Comparison of ENCODE assay signal across 8 cellular contexts in genomic region chr2:60882971-60883753, GRCh38. TPM values are rescaled to one million over a fixed set of nuclear protein-coding genes. Genes with fewer than 3 reads are reported as not detected.
A peak's percentile ranks its signal among the peaks of the same experiment; 100 is the strongest.
DNase-seq lines count a peak whose midpoint lies in the region; ATAC-seq and TF ChIP-seq lines count a peak whose summit lies in the region.

No MANE protein-coding gene starts in this region.

- DNase-seq in CD8-positive, alpha-beta memory T cell: peak in 4 of 5 donors; percentile 3 to 34 (median 18)
- DNase-seq in activated CD8-positive, alpha-beta T cell treated with anti-CD3 and anti-CD28 coated beads, Interleukin-2, amount 10 ng/mL, durations not matched to agents 7 days and 5 days: peak; percentile 47
- DNase-seq in globus pallidus (ENCODE audit: low spot score) (peak; percentile 34), skeletal muscle cell (ENCODE audit: low read depth) (no peak), NCI-H748 treated with DMSO at 0.1 percent for 48 hours (lab: John Stamatoyannopoulos, UW) (no peak)

- peak overlapping the region; percentile 100 for H3K27ac ChIP-seq in CD8-positive, alpha-beta memory T cell (ENCODE audit: low read depth, low read length)
- peak overlapping the region; percentile 94 for H3K27ac ChIP-seq in KOPT-K1 (ENCODE audit: low read depth, low read length, poor library complexity, severe bottlenecking)

- peaks cover 35 to 54% (median 51%) of the 10 kb centered on the region in 3 donors for H3K4me1 Mint-ChIP-seq in CD8-positive, alpha-beta memory T cell
- H3K4me1 Mint-ChIP-seq in activated CD8-positive, alpha-beta T cell treated with anti-CD3 and anti-CD28 coated beads, Interleukin-2, amount 10 ng/mL, durations not matched to agents 7 days and 5 days (ENCODE audit: low read depth): peaks cover 25% of the 10 kb centered on the region

- H3K36me3 Mint-ChIP-seq in CD8-positive, alpha-beta memory T cell: peaks cover 0 to 29% (median 2%) of the 10 kb centered on the region in 3 donors
- peaks cover 11% of the 10 kb centered on the region for H3K36me3 Mint-ChIP-seq in activated CD8-positive, alpha-beta T cell treated with anti-CD3 and anti-CD28 coated beads, Interleukin-2, amount 10 ng/mL, durations not matched to agents 7 days and 5 days (ENCODE audit: low read depth)

- peak; percentile 65 for TF ChIP-seq POLR2A in GM19099 (IDR thresholded peaks at IDR 0.05; ENCODE audit: extremely low read depth, insufficient read length, low read depth)

- H3K36me3 ChIP-seq in CD8-positive, alpha-beta memory T cell (ENCODE audit: insufficient read depth, low read length): no peaks in the 10 kb centered on the region
- H3K36me3 ChIP-seq in KOPT-K1 (ENCODE audit: insufficient read depth, low read length): no peaks in the 10 kb centered on the region

- H3K9me3 ChIP-seq in CD8-positive, alpha-beta memory T cell (ENCODE audit: low read length): no peaks in the 10 kb centered on the region
- no peaks in the 10 kb centered on the region for H3K9me3 ChIP-seq in KOPT-K1 (ENCODE audit: insufficient read depth, low read length, poor library complexity, severe bottlenecking)

- CTCF ChIA-PET in CD8-positive, alpha-beta memory T cell (lab: Charles Lee): interaction anchor here (0.8 to 3.2 kb wide), 8 partner anchors 9 to 127 kb away, joined by 3 to 16 read pairs (median 6); partner anchors contain the start of gene PAPOLG
- CTCF ChIA-PET in activated CD8-positive, alpha-beta T cell treated with anti-CD3 and anti-CD28 coated beads, Interleukin-2, amount 10 ng/mL, durations not matched to agents 7 days and 5 days (lab: Charles Lee): interaction anchor here (0.8 to 4.1 kb wide), 6 partner anchors 54 to 127 kb away, joined by 3 to 48 read pairs (median 6); partner anchors contain the start of gene PAPOLG

- peak overlapping the region; percentile 95 to 100 (median 98) for H3K27ac Mint-ChIP-seq in CD8-positive, alpha-beta memory T cell
- H3K27ac Mint-ChIP-seq in activated CD8-positive, alpha-beta T cell treated with anti-CD3 and anti-CD28 coated beads, Interleukin-2, amount 10 ng/mL, durations not matched to agents 7 days and 5 days: peak overlapping the region; percentile 98

- H3K27me3 ChIP-seq in CD8-positive, alpha-beta memory T cell (ENCODE audit: insufficient read depth, low read length, poor library complexity, severe bottlenecking): no peaks in the 10 kb centered on the region

- H3K4me3 ChIP-seq in CD8-positive, alpha-beta memory T cell (ENCODE audit: low read length): peak overlapping the region; percentile 78
- peak overlapping the region; percentile 83 for H3K4me3 ChIP-seq in skeletal muscle cell (ENCODE audit: low read depth, low read length)

- peak; percentile 15 for ATAC-seq in activated CD8-positive, alpha-beta T cell treated with anti-CD3 and anti-CD28 coated beads, Interleukin-2, amount 10 ng/mL, durations not matched to agents 7 days and 5 days
- no peak for ATAC-seq in GM19397 (IDR thresholded peaks at IDR 0.05; ENCODE audit: unreplicated experiment)

- POLR2A ChIA-PET in CD8-positive, alpha-beta memory T cell (lab: Charles Lee): interaction anchor here (0.5 to 3.2 kb wide), 9 partner anchors 10 to 294 kb away, joined by 3 to 21 read pairs (median 3); no protein-coding TSS in a partner anchor
- POLR2A ChIA-PET in activated CD8-positive, alpha-beta T cell treated with anti-CD3 and anti-CD28 coated beads, Interleukin-2, amount 10 ng/mL, durations not matched to agents 7 days and 5 days (lab: Charles Lee): interaction anchor here (0.6 to 3.1 kb wide), 14 partner anchors 7 to 295 kb away, joined by 3 to 62 read pairs (median 4); no protein-coding TSS in a partner anchor

- H3K4me3 Mint-ChIP-seq in CD8-positive, alpha-beta memory T cell: peak overlapping the region; percentile 91 to 100 (median 97)
- peak overlapping the region; percentile 95 for H3K4me3 Mint-ChIP-seq in activated CD8-positive, alpha-beta T cell treated with anti-CD3 and anti-CD28 coated beads, Interleukin-2, amount 10 ng/mL, durations not matched to agents 7 days and 5 days

- peaks cover 38% of the 10 kb centered on the region for H3K4me1 ChIP-seq in CD8-positive, alpha-beta memory T cell (ENCODE audit: insufficient read depth, low read length)

- peaks cover 0 to 2% of the 10 kb centered on the region in 2 donors for H3K27me3 Mint-ChIP-seq in CD8-positive, alpha-beta memory T cell
- H3K27me3 Mint-ChIP-seq in activated CD8-positive, alpha-beta T cell treated with anti-CD3 and anti-CD28 coated beads, Interleukin-2, amount 10 ng/mL, durations not matched to agents 7 days and 5 days (ENCODE audit: low read depth): no peaks in the 10 kb centered on the region

- no peaks in the 10 kb centered on the region for H3K9me3 Mint-ChIP-seq in CD8-positive, alpha-beta memory T cell
- no peaks in the 10 kb centered on the region for H3K9me3 Mint-ChIP-seq in activated CD8-positive, alpha-beta T cell treated with anti-CD3 and anti-CD28 coated beads, Interleukin-2, amount 10 ng/mL, durations not matched to agents 7 days and 5 days (ENCODE audit: insufficient read depth)

RNA-seq across cellular contexts. Expression of gene REL, which starts 1.8 kb away (rescaled TPM):
- total RNA-seq in CD8-positive, alpha-beta memory T cell: 10 to 100 TPM; 45.6 to 47.6 TPM
- polyA plus RNA-seq in CD8-positive, alpha-beta memory T cell: 25.4 TPM
- 10 to 100 TPM; 20.1 to 21.6 TPM for total RNA-seq in activated CD8-positive, alpha-beta T cell treated with anti-CD3 and anti-CD28 coated beads, Interleukin-2, amount 10 ng/mL, durations not matched to agents 7 days and 5 days

Comparison
In these comparisons a context has a peak if more than half of its experiments do, and no peak if none do; other contexts are left out.
1. DNase-seq: peak in CD8-positive, alpha-beta memory T cell (4 of 5), activated CD8-positive, alpha-beta T cell treated with anti-CD3 and anti-CD28 coated beads, Interleukin-2, amount 10 ng/mL, durations not matched to agents 7 days and 5 days (single experiment) and globus pallidus (single experiment); none in skeletal muscle cell (single experiment) and NCI-H748 treated with DMSO at 0.1 percent for 48 hours (single experiment).